ENCODE assay signal across 17 cellular contexts in the genomic region with DNA sequence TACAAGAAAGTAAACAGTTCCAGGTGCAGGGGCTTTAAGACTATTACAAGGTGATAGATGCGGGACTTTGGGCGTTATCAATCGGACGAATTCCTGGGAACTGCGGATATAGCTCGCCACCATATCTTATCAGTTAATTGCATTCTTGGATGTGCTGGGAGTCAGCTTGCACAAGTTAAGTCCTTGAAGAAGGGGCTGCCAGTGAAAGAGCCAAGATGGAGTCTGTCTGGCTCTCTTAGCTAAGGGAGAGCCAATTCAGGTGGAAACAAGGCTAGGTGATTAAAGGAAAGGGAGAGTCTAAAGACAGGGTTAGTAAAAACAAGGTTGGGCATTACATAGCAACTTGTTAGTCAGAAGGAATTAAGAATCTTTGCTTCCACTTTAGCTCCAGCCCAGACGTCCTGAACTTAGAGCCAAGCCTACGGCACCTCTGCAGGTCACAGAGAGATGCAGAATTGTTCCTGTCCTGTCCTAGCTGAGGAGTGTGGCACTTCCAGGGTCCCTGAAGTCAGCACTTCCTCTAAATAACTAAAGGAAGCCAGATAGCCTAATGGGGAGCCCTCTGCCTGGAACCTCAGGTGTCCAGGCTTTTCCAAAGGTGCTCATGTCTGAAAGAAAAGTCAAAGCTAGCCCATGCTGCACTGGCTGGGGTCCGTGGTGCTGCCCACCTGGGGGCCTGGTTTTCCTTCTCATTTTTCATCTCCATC. TPM values are rescaled to one million over a fixed set of nuclear protein-coding genes. Genes with fewer than 3 reads are reported as not detected.
DNase-seq lines count a peak whose midpoint lies in the region; ATAC-seq and TF ChIP-seq lines count a peak whose summit lies in the region.
"Had no signal": no experiment of that assay in that cellular context is flagged by ENCODE, and none has a peak within 500 bp of the region (broad histone marks: within the 10 kb centered on the region; RNA-seq: fewer than 3 reads in every experiment).

No MANE protein-coding gene starts in this region.

- peak overlapping the region; percentile 70 for H3K4me3 Mint-ChIP-seq in activated CD4-positive, alpha-beta T cell treated with anti-CD3 and anti-CD28 coated beads for 36 hours
- H3K4me3 Mint-ChIP-seq in central memory CD8-positive, alpha-beta T cell: peak overlapping the region; percentile 75
- H3K4me3 Mint-ChIP-seq: neural crest cell had no signal

- no peak for TF ChIP-seq EP300 in ovary (IDR thresholded peaks at IDR 0.05)

- peaks cover 88% of the 10 kb centered on the region for H3K4me1 Mint-ChIP-seq in activated CD4-positive, alpha-beta T cell treated with anti-CD3 and anti-CD28 coated beads for 36 hours
- H3K4me1 Mint-ChIP-seq in central memory CD8-positive, alpha-beta T cell: peaks cover 76% of the 10 kb centered on the region

- POLR2A ChIA-PET in activated CD4-positive, alpha-beta T cell treated with anti-CD3 and anti-CD28 coated beads for 36 hours (lab: Charles Lee): interaction anchor here (0.6 kb wide), 4 partner anchors 11 to 39 kb away, joined by 3 to 6 read pairs (median 5); no protein-coding TSS in a partner anchor

- H3K9me3 ChIP-seq in Peyer's patch (no peaks in the 10 kb centered on the region), spleen (peaks cover 0 to 4% (median 0%) of the 10 kb centered on the region in 8 donors), ovary (peaks cover 0 to 2% of the 10 kb centered on the region in 2 donors)

- no peaks in the 10 kb centered on the region for H3K27me3 Mint-ChIP-seq in activated CD4-positive, alpha-beta T cell treated with anti-CD3 and anti-CD28 coated beads for 36 hours
- no peaks in the 10 kb centered on the region for H3K27me3 Mint-ChIP-seq in central memory CD8-positive, alpha-beta T cell

- peak overlapping the region in 3 of 4 donors; percentile 61 to 79 (median 68) for H3K27ac ChIP-seq in Peyer's patch
- peak overlapping the region in 7 of 8 donors; percentile 59 to 91 (median 81) for H3K27ac ChIP-seq in spleen
- no peak overlapping the region for H3K27ac ChIP-seq in ovary
- H3K27ac ChIP-seq: dorsolateral prefrontal cortex had no signal

- H3K27ac Mint-ChIP-seq in activated CD4-positive, alpha-beta T cell treated with anti-CD3 and anti-CD28 coated beads for 36 hours: peak overlapping the region; percentile 92
- H3K27ac Mint-ChIP-seq in central memory CD8-positive, alpha-beta T cell (ENCODE audit: low read depth): peak overlapping the region; percentile 87

- no peak for DNase-seq in activated CD4-positive, alpha-beta T cell treated with anti-CD3 and anti-CD28 coated beads for 36 hours
- DNase-seq in activated CD4-positive, alpha-beta T cell treated with anti-CD3 and anti-CD28 coated beads for 1 hour: no peak
- no peak for DNase-seq in Peyer's patch
- no peak for DNase-seq in central memory CD8-positive, alpha-beta T cell (ENCODE audit: low spot score in 2 of 2)
- no peak for DNase-seq in spleen
- no peak for DNase-seq in ovary
- DNase-seq in NCI-H2227 treated with DMSO at 0.1 percent for 48 hours (lab: John Stamatoyannopoulos, UW): no peak
- DNase-seq: dorsolateral prefrontal cortex; left ventricle myocardium superior; NCI-H2081; stimulated activated CD4-positive, alpha-beta T cell treated with anti-CD3 and anti-CD28 coated beads, Interleukin-4, amount 100 ng/mL, for 4 hours; stimulated activated naive CD4-positive, alpha-beta T cell treated with Interleukin-2 at 50 U/mL for 16 hours; T1000 had no signal

- intact Hi-C loops in activated CD4-positive, alpha-beta T cell treated with anti-CD3 and anti-CD28 coated beads for 36 hours (cut with DNase I, micrococcal nuclease): no loop called here
- intact Hi-C loops in spleen (cut with DNase I; ENCODE audit: low total_unique reads): no loop called here
- intact Hi-C loops in ovary (cut with DNase I): no loop called here

- 65 to 73% (median 70%) methylated on average over 9 of the region's 9 CpGs for WGBS in spleen, 5 donors
- 44 to 53% (median 50%) methylated on average over 9 of the region's 9 CpGs for WGBS in ovary, 3 donors

- no peaks in the 10 kb centered on the region for H3K27me3 ChIP-seq in Peyer's patch
- H3K27me3 ChIP-seq in spleen (replicated peaks in 1 of 7): no peaks in the 10 kb centered on the region
- H3K27me3 ChIP-seq in ovary: no peaks in the 10 kb centered on the region
- H3K27me3 ChIP-seq: dorsolateral prefrontal cortex had no signal

- ATAC-seq in activated CD4-positive, alpha-beta T cell treated with anti-CD3 and anti-CD28 coated beads for 36 hours: no peak
- ATAC-seq in central memory CD8-positive, alpha-beta T cell (replicated peaks; ENCODE audit: extremely low read depth, poor library complexity, severe bottlenecking): no peak
- ATAC-seq in HG03342 (IDR thresholded peaks at IDR 0.05; ENCODE audit: unreplicated experiment): no peak
- ATAC-seq: sciatic nerve had no signal

- CTCF ChIA-PET in activated CD4-positive, alpha-beta T cell treated with anti-CD3 and anti-CD28 coated beads for 36 hours (lab: Charles Lee): interaction anchor here (1.9 kb wide), 1 partner anchor 17 kb away, joined by 9 read pairs; no protein-coding TSS in a partner anchor

- TF ChIP-seq CTCF in Peyer's patch (IDR thresholded peaks at IDR 0.05): no peak
- TF ChIP-seq CTCF in spleen (IDR thresholded peaks at IDR 0.05 in 8 of 11, conservative IDR thresholded peaks at IDR 0.05 in 3 of 11): no peak
- no peak for TF ChIP-seq CTCF in ovary (IDR thresholded peaks at IDR 0.05)

- H3K4me1 ChIP-seq in Peyer's patch (peaks cover 0 to 13% (median 5%) of the 10 kb centered on the region in 4 donors), spleen (peaks cover 53 to 99% (median 82%) of the 10 kb centered on the region in 6 donors), ovary (ENCODE audit: insufficient read depth) (peaks cover 15% of the 10 kb centered on the region)

- no peak for TF ChIP-seq POLR2A in Peyer's patch (IDR thresholded peaks at IDR 0.05)
- no peak for TF ChIP-seq POLR2A in spleen (IDR thresholded peaks at IDR 0.05)
- TF ChIP-seq POLR2A in ovary (IDR thresholded peaks at IDR 0.05): no peak

- H3K4me3 ChIP-seq in Peyer's patch: no peak overlapping the region
- peak overlapping the region in 1 of 8 donors; percentile 61 for H3K4me3 ChIP-seq in spleen
- H3K4me3 ChIP-seq in ovary: no peak overlapping the region
- H3K4me3 ChIP-seq: dorsolateral prefrontal cortex had no signal

- peaks cover 7% of the 10 kb centered on the region for H3K9me3 Mint-ChIP-seq in activated CD4-positive, alpha-beta T cell treated with anti-CD3 and anti-CD28 coated beads for 36 hours (ENCODE audit: low read depth)
- no peaks in the 10 kb centered on the region for H3K9me3 Mint-ChIP-seq in central memory CD8-positive, alpha-beta T cell

- peaks cover 89% of the 10 kb centered on the region for H3K36me3 Mint-ChIP-seq in activated CD4-positive, alpha-beta T cell treated with anti-CD3 and anti-CD28 coated beads for 36 hours (ENCODE audit: low read depth)
- peaks cover 71% of the 10 kb centered on the region for H3K36me3 Mint-ChIP-seq in central memory CD8-positive, alpha-beta T cell (ENCODE audit: insufficient read depth)

- H3K36me3 ChIP-seq in Peyer's patch (peaks cover 0 to 30% (median 0%) of the 10 kb centered on the region in 3 donors), spleen (peaks cover 0 to 62% (median 29%) of the 10 kb centered on the region in 6 donors), ovary (no peaks in the 10 kb centered on the region)

RNA-seq across cellular contexts. Expression of a gene that starts 17.3 kb away (rescaled TPM):
- 100 to 1,000 TPM; 110 to 120 TPM for total RNA-seq in activated CD4-positive, alpha-beta T cell treated with anti-CD3 and anti-CD28 coated beads for 36 hours
- total RNA-seq in Peyer's patch (10 to 100 TPM; 23.5 to 42.1 (median 32.7) TPM), spleen (10 to 100 TPM; 53.4 to 82.4 (median 68.3) TPM), ovary (10 to 100 TPM; 17.5 to 36.2 (median 25.0) TPM)
- polyA plus RNA-seq in spleen (10 to 100 TPM; 12.7 to 19.0 (median 13.0) TPM), ovary (10 to 100 TPM in 1 of 2 donors, 1 to 10 TPM in 1; 8.5 to 47.6 TPM)

RNA-seq across cellular contexts. Expression of a gene that starts 56.4 kb away (rescaled TPM):
- total RNA-seq in activated CD4-positive, alpha-beta T cell treated with anti-CD3 and anti-CD28 coated beads for 36 hours: 10 to 100 TPM; 19.8 to 23.2 TPM
- 10 to 100 TPM in 3 of 4 donors, 1 to 10 TPM in 1; 7.7 to 25.6 (median 13.6) TPM for total RNA-seq in Peyer's patch
- 10 to 100 TPM; 11.1 to 27.7 (median 12.9) TPM for total RNA-seq in spleen
- polyA plus RNA-seq in spleen: under 1 TPM; 0.08 to 0.93 (median 0.15) TPM
- 10 to 100 TPM; 21.3 to 46.4 (median 25.2) TPM for total RNA-seq in ovary
- 1 to 10 TPM; 2.6 to 7.0 TPM for polyA plus RNA-seq in ovary
- total RNA-seq: A172 had no signal

Comparison
In these comparisons a context has a peak if more than half of its experiments do, and no peak if none do; other contexts are left out.
1. H3K27ac ChIP-seq: peak in Peyer's patch (3 of 4) and spleen (7 of 8); none in ovary (0 of 2).